Comparison of ENCODE assay signal across 27 cellular contexts in the genomic region with DNA sequence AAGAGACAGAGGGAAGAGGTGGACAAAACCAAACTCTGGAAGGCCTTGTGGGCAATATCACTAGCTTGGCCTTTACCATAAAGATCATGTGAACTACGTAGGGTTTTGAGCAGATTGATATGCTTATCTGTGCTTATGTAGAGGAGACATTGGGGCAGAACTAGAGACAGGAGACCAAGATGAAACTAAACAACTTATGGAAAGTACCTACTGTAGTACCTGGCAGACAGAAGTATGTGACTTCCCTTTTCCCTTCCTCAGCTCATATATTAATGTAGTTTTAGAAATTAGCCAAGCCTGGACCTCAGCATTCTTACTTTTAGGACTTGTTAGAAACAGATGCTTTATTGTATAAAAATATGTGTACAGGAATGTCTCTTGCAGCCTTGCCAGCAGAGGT. TPM values are rescaled to one million over a fixed set of nuclear protein-coding genes. Genes with fewer than 3 reads are reported as not detected.
DNase-seq lines count a peak whose midpoint lies in the region; ATAC-seq, FAIRE-seq and TF ChIP-seq lines count a peak whose summit lies in the region.
"Had no signal": no experiment of that assay in that cellular context is flagged by ENCODE, and none has a peak within 500 bp of the region (broad histone marks: within the 10 kb centered on the region; RNA-seq: fewer than 3 reads in every experiment).

No MANE protein-coding gene starts in this region.

- H3K27me3 ChIP-seq in OCI-LY3 (ENCODE audit: low read depth, low read length): no peaks in the 10 kb centered on the region
- H3K27me3 ChIP-seq: BLaER1 treated with 17β-estradiol and CSF1 and Interleukin-3, amounts not matched to agents 10 nM and 100 nM; foreskin keratinocyte had no signal

- peaks cover 26% of the 10 kb centered on the region for H3K36me3 ChIP-seq in OCI-LY3 (replicated peaks; ENCODE audit: low read depth, low read length)
- H3K36me3 ChIP-seq: BLaER1 treated with 17β-estradiol and CSF1 and Interleukin-3, amounts not matched to agents 10 nM and 100 nM; WERI-Rb-1 had no signal

- peaks cover 86% of the 10 kb centered on the region for H3K4me1 ChIP-seq in OCI-LY3 (ENCODE audit: low read length)
- H3K4me1 ChIP-seq: foreskin keratinocyte had no signal

- peak; percentile 84 for ATAC-seq in HG02840 (IDR thresholded peaks at IDR 0.05; ENCODE audit: low FRiP score, unreplicated experiment)
- ATAC-seq: foreskin keratinocyte, natural killer cell had no signal

- peak overlapping the region; percentile 100 for H3K27ac ChIP-seq in OCI-LY3 (ENCODE audit: low read length)
- H3K27ac ChIP-seq: BLaER1 treated with 17β-estradiol and CSF1 and Interleukin-3, amounts not matched to agents 10 nM and 100 nM; epithelial cell of prostate; foreskin keratinocyte; WERI-Rb-1 had no signal

- no peaks in the 10 kb centered on the region for H3K9me3 ChIP-seq in OCI-LY3 (ENCODE audit: insufficient read depth, low read length)
- H3K9me3 ChIP-seq: BLaER1 treated with 17β-estradiol and CSF1 and Interleukin-3, amounts not matched to agents 10 nM and 100 nM had no signal

- H3K4me3 ChIP-seq in GM12865 (ENCODE audit: low read depth, low read length): no peak overlapping the region
- peak overlapping the region; percentile 58 for H3K4me3 ChIP-seq in OCI-LY3 (ENCODE audit: low read length)
- H3K4me3 ChIP-seq: BLaER1 treated with 17β-estradiol and CSF1 and Interleukin-3, amounts not matched to agents 10 nM and 100 nM had no signal

- H3K9ac ChIP-seq in OCI-LY3 (ENCODE audit: low read length): peak overlapping the region; percentile 100
- H3K9ac ChIP-seq: BLaER1 treated with 17β-estradiol and CSF1 and Interleukin-3, amounts not matched to agents 10 nM and 100 nM had no signal

- H3K4me2 ChIP-seq in OCI-LY3 (ENCODE audit: low read length): peak overlapping the region; percentile 98
- H3K4me2 ChIP-seq: BLaER1 treated with 17β-estradiol and CSF1 and Interleukin-3, amounts not matched to agents 10 nM and 100 nM had no signal

- TF ChIP-seq CTCF in GM12865 (IDR thresholded peaks at IDR 0.05; ENCODE audit: insufficient read depth, low read depth, low read length, missing control alignments): no peak
- no peak for TF ChIP-seq CTCF in OCI-LY3 (IDR thresholded peaks at IDR 0.05; ENCODE audit: low read depth, low read length)

- no peak overlapping the region for H2AFZ ChIP-seq in OCI-LY3 (ENCODE audit: low read depth, low read length)

- DNase-seq in GM12865 (ENCODE audit: low read depth) (peak; percentile 34), GM19239 (ENCODE audit: insufficient read length, low spot score) (no peak), NCI-H748 (lab: John Stamatoyannopoulos, UW; ENCODE audit: unreplicated experiment) (no peak), COR-L47 (lab: John Stamatoyannopoulos, UW) (no peak), H4 (ENCODE audit: low spot score) (no peak)
- DNase-seq in stimulated activated naive CD4-positive, alpha-beta T cell (lab: John Stamatoyannopoulos, UW): no peak
- DNase-seq: activated CD4-positive, alpha-beta T cell treated with anti-CD3 and anti-CD28 coated beads, Interleukin-2, amount 50 U/mL, for 48 hours; activated T-cell treated with anti-CD3 and anti-CD28 coated beads for 4 hours; anterior cingulate cortex; central memory CD4-positive, alpha-beta T cell; foreskin keratinocyte; H9; hippocampal formation; natural killer cell; NCI-H1436 treated with DMSO at 0.1 percent for 48 hours; NCI-H2171; SHP77 treated with DMSO at 0.1 percent for 48 hours; stimulated activated CD4-positive, alpha-beta T cell treated with anti-CD3 and anti-CD28 coated beads, Interleukin-4, amount 100 ng/mL, for 24 hours; WERI-Rb-1 had no signal

- FAIRE-seq in GM19239 (lab: Jason Lieb, UNC): peak; percentile 26
- FAIRE-seq: HTR-8/SVneo, islet of Langerhans had no signal

- H3K79me2 ChIP-seq in OCI-LY3 (ENCODE audit: low read length): peaks cover 99% of the 10 kb centered on the region

- H4K20me1 ChIP-seq in OCI-LY3 (ENCODE audit: insufficient read depth, low read length): peaks cover 8% of the 10 kb centered on the region
- H4K20me1 ChIP-seq: BLaER1 treated with 17β-estradiol and CSF1 and Interleukin-3, amounts not matched to agents 10 nM and 100 nM had no signal

RNA-seq across cellular contexts. Expression of gene IL6, which starts 14.0 kb away (rescaled TPM):
- total RNA-seq in H4 (2014; rRNA removed; shearing (Covaris generic)): 5.1 and 6.7 TPM in 2 replicates
- total RNA-seq: A673, temporal lobe had no signal
